Comparison of ENCODE assay signal across 28 cellular contexts in the genomic region with DNA sequence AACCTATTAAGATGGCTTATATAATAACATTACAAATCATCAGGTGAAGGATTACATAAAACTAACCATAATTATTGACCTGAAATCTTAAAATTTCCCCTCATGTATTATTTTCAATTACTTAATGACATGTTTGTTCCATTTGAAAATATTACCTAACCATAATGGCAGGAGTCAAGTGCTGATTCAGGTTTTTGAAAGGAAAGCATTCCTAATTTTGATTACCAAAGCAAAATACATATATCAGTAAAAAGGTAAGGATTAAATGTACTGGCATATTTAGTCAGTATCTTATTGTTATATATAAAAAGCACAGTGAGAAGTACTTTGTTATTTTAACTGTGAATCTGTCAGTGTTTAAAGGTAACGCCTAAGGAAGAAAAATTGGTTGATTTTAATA.
"Had no signal": no experiment of that assay in that cellular context is flagged by ENCODE, and none has a peak within 500 bp of the region (broad histone marks: within the 10 kb centered on the region; RNA-seq: fewer than 3 reads in every experiment).

No MANE protein-coding gene starts in this region.

- H3K4me3 ChIP-seq: neural progenitor cell, ovary, psoas muscle, skin epidermis, smooth muscle cell, spleen, suprapubic skin, testis, tibial artery, transverse colon, upper lobe of right lung, uterus had no signal

- H3K27ac ChIP-seq: neural progenitor cell, ovary, parathyroid adenoma, psoas muscle, skin epidermis, spleen, suprapubic skin, testis, tibial artery, transverse colon, upper lobe of right lung, uterus had no signal

- ATAC-seq: natural killer cell; psoas muscle; right cardiac atrium; sciatic nerve; stimulated activated memory B cell treated with anti-CD40 and anti-IgM and Interleukin-4, amounts not matched to agents 10 μg/mL and 1 μg/mL and 100 μg/mL, for 72 hours; stimulated activated naive CD8-positive, alpha-beta T cell treated with anti-CD3 and anti-CD28 coated beads, Interleukin-15, amount 100 ng/mL, for 72 hours; stimulated activated naive CD8-positive, alpha-beta T cell treated with anti-CD3 and anti-CD28 coated beads, Interleukin-15, Interleukin-2, amounts not matched to agents 100 U/mL and 50 U/mL, for 24 hours; upper lobe of right lung had no signal

- H3K27me3 ChIP-seq: neural progenitor cell, ovary, spleen, suprapubic skin, testis, tibial artery, transverse colon, upper lobe of right lung, uterus had no signal

- DNase-seq: natural killer cell; occipital lobe; ovary; posterior cingulate gyrus; psoas muscle; right cardiac atrium; spleen; stimulated activated CD4-positive, alpha-beta T cell treated with anti-CD3 and anti-CD28 coated beads, Interleukin-12 subunit alpha, Interleukin-12 subunit beta, amount 100 ng/mL, for 4 hours; stimulated activated CD4-positive, alpha-beta T cell treated with anti-CD3 and anti-CD28 coated beads, Interleukin-1b, Interleukin-23, amount 100 ng/mL, for 48 hours; stimulated activated CD4-positive, alpha-beta T cell treated with anti-CD3 and anti-CD28 coated beads, Interleukin-4, amount 100 ng/mL, for 1 hour; stimulated activated CD4-positive, alpha-beta T cell treated with anti-CD3 and anti-CD28 coated beads, Interleukin-4, amount 100 ng/mL, for 4 hours; stimulated activated CD8-positive, alpha-beta memory T cell treated with anti-CD3 and anti-CD28 coated beads, Interleukin-4, amount 100 ng/mL, for 48 hours; stimulated activated naive CD4-positive, alpha-beta T cell; stimulated activated naive CD8-positive, alpha-beta T cell treated with anti-CD3 and anti-CD28 coated beads, Interleukin-15, amount 100 ng/mL, for 72 hours; stimulated activated naive CD8-positive, alpha-beta T cell treated with anti-CD3 and anti-CD28 coated beads, Interleukin-15, Interleukin-2, amounts not matched to agents 100 U/mL and 50 U/mL, for 24 hours; substantia nigra; testis; tibial artery; transverse colon; upper lobe of right lung; uterus had no signal

- H3K9ac ChIP-seq: neural progenitor cell, parathyroid adenoma had no signal

- H3K4me2 ChIP-seq: neural progenitor cell, smooth muscle cell had no signal

- H3K4me1 ChIP-seq: neural progenitor cell, parathyroid adenoma, psoas muscle, spleen, suprapubic skin, testis, tibial artery, transverse colon, upper lobe of right lung, uterus had no signal

- H3K36me3 ChIP-seq: neural progenitor cell, ovary, spleen, suprapubic skin, tibial artery, transverse colon, upper lobe of right lung, uterus had no signal

- H2AFZ ChIP-seq: neural progenitor cell, parathyroid adenoma had no signal

- H3K9me3 ChIP-seq: ovary, psoas muscle, suprapubic skin, testis, tibial artery, transverse colon, upper lobe of right lung, uterus had no signal
